Comparison of ENCODE assay signal across 1 cellular context in genomic region chr6:4253604-4254211, GRCh38.
TF ChIP-seq lines count a peak whose summit lies in the region.

No MANE protein-coding gene starts in this region.

TF ChIP-seq in A549, 52 proteins besides CTCF, POLR2A, EP300 and RAD21 (continued from another document):
- TF ChIP-seq CEBPB (IDR thresholded peaks at IDR 0.05) (no peak), SMC3 (IDR thresholded peaks at IDR 0.05) (no peak), SREBF2 (IDR thresholded peaks at IDR 0.05) (no peak), MYC (IDR thresholded peaks at IDR 0.05; ENCODE audit: borderline replicate concordance, low read length) (no peak), HOXB13 (CRISPR knock-in tag; IDR thresholded peaks at IDR 0.05; ENCODE audit: low read depth) (no peak), CBX8 (IDR thresholded peaks at IDR 0.05) (no peak), USF2 (IDR thresholded peaks at IDR 0.05) (no peak), ZFP36 (IDR thresholded peaks at IDR 0.05; ENCODE audit: borderline replicate concordance, partially characterized antibody) (no peak), JUN (IDR thresholded peaks at IDR 0.05) (no peak), NFE2L2 (conservative IDR thresholded peaks at IDR 0.05; ENCODE audit: low read length) (no peak)
